9 cellular contexts compared by ENCODE assay signal in genomic region chr17:59634632-59635561, GRCh38. TPM values are rescaled to one million over a fixed set of nuclear protein-coding genes. Genes with fewer than 3 reads are reported as not detected.
A peak's percentile ranks its signal among the peaks of the same experiment; 100 is the strongest.
DNase-seq lines count a peak whose midpoint lies in the region; ATAC-seq and TF ChIP-seq lines count a peak whose summit lies in the region.
"Had no signal": no experiment of that assay in that cellular context is flagged by ENCODE, and none has a peak within 500 bp of the region (broad histone marks: within the 10 kb centered on the region; RNA-seq: fewer than 3 reads in every experiment).

No MANE protein-coding gene starts in this region.

- H3K4me3 ChIP-seq in CD8-positive, alpha-beta memory T cell (ENCODE audit: low read length): no peak overlapping the region
- no peak overlapping the region for H3K4me3 ChIP-seq in IMR-90 (ENCODE audit: insufficient read depth, low read depth, low read length)
- H3K4me3 ChIP-seq in choroid plexus epithelial cell (ENCODE audit: low read depth, low read length): no peak overlapping the region
- H3K4me3 ChIP-seq in neural progenitor cell: no peak overlapping the region

- no peak overlapping the region for H3K14ac ChIP-seq in IMR-90 (replicated peaks; ENCODE audit: low read depth, low read length)

- no TSS peak for BruUV-seq in IMR-90 (replicated peaks; lab: Mats Ljungman, UMichigan)

- in situ Hi-C loops in IMR-90 (cut with MboI; ENCODE audit: low sequenced_read_pairs): no loop called here

- no peak for TF ChIP-seq CTCF in IMR-90 (conservative IDR thresholded peaks at IDR 0.05; ENCODE audit: low read depth, low read length)
- no peak for TF ChIP-seq CTCF in choroid plexus epithelial cell (conservative IDR thresholded peaks at IDR 0.05; ENCODE audit: low read depth, low read length)
- no peak for TF ChIP-seq CTCF in neural progenitor cell (IDR thresholded peaks at IDR 0.05)

- no peak overlapping the region for H3K4ac ChIP-seq in IMR-90 (ENCODE audit: low read depth, low read length)

- H3K18ac ChIP-seq in IMR-90 (ENCODE audit: low read depth, low read length): no peak overlapping the region

- H2BK5ac ChIP-seq in IMR-90 (ENCODE audit: low read depth, low read length, poor library complexity, severe bottlenecking): no peak overlapping the region

- no peak for DNase-seq in CD8-positive, alpha-beta memory T cell
- no peak for DNase-seq in IMR-90
- peak; percentile 56 for DNase-seq in choroid plexus epithelial cell (ENCODE audit: low read depth)
- no peak for DNase-seq in naive thymus-derived CD8-positive, alpha-beta T cell
- no peak for DNase-seq in neural progenitor cell (ENCODE audit: low spot score)
- DNase-seq in superior temporal gyrus (ENCODE audit: extremely low spot score): no peak
- DNase-seq in NCI-H226: no peak
- DNase-seq: NCI-H774 had no signal

- H4K5ac ChIP-seq in IMR-90 (ENCODE audit: low read depth, low read length): no peak overlapping the region

- no peak overlapping the region for H2BK20ac ChIP-seq in IMR-90 (ENCODE audit: low read depth, low read length)

- no peak for TF ChIP-seq RAD21 in IMR-90 (IDR thresholded peaks at IDR 0.05; ENCODE audit: low read length)

- H3K4me1 ChIP-seq in CD8-positive, alpha-beta memory T cell (ENCODE audit: insufficient read depth, low read length): peaks cover 40% of the 10 kb centered on the region
- H3K4me1 ChIP-seq in IMR-90 (ENCODE audit: control insufficient read depth, insufficient read depth, low read length) (peaks cover 11% of the 10 kb centered on the region), neural progenitor cell (no peaks in the 10 kb centered on the region)

- H3K4me3 Mint-ChIP-seq in CD8-positive, alpha-beta memory T cell: peak overlapping the region in 1 of 7 donors; percentile 26
- H3K4me3 Mint-ChIP-seq in naive thymus-derived CD8-positive, alpha-beta T cell: peak overlapping the region in 3 of 10 donors; percentile 18 to 38 (median 24)
- no peak overlapping the region for H3K4me3 Mint-ChIP-seq in neural progenitor cell

- H3K9me1 ChIP-seq in IMR-90 (ENCODE audit: insufficient read depth, low read length): peaks cover 7% of the 10 kb centered on the region

- H2BK120ac ChIP-seq in IMR-90 (ENCODE audit: low read depth, low read length): no peak overlapping the region

- no peaks in the 10 kb centered on the region for H3K9me3 ChIP-seq in CD8-positive, alpha-beta memory T cell (ENCODE audit: low read length)
- H3K9me3 ChIP-seq in IMR-90 (ENCODE audit: control insufficient read depth, insufficient read depth, low read length) (no peaks in the 10 kb centered on the region), neural progenitor cell (ENCODE audit: low read depth) (no peaks in the 10 kb centered on the region)

- H3K4me2 ChIP-seq in IMR-90 (ENCODE audit: low read depth, low read length): no peak overlapping the region
- H3K4me2 ChIP-seq in neural progenitor cell: no peak overlapping the region

- H2AK5ac ChIP-seq in IMR-90 (ENCODE audit: low read depth, low read length): no peak overlapping the region

- WGBS in IMR-90 (ENCODE audit: extremely low coverage in 2 of 2, insufficient read length in 1 of 2), 2 experiments: no CpG with 5 or more reads among the region's 3 CpGs

- peaks cover 51 to 76% (median 69%) of the 10 kb centered on the region in 3 donors for H3K4me1 Mint-ChIP-seq in CD8-positive, alpha-beta memory T cell
- H3K4me1 Mint-ChIP-seq in naive thymus-derived CD8-positive, alpha-beta T cell: peaks cover 18 to 77% (median 62%) of the 10 kb centered on the region in 4 donors
- peaks cover 3% of the 10 kb centered on the region for H3K4me1 Mint-ChIP-seq in neural progenitor cell

- no peak overlapping the region for H4K91ac ChIP-seq in IMR-90 (ENCODE audit: insufficient read depth, low read depth, low read length)

- CTCF ChIA-PET in CD8-positive, alpha-beta memory T cell (lab: Charles Lee): no interaction called here
- CTCF ChIA-PET in IMR-90 (lab: Yijun Ruan, JAX): interaction anchor here (1.1 to 1.2 kb wide), 2 partner anchors 13 to 27 kb away, joined by 3 to 4 read pairs; no protein-coding TSS in a partner anchor

- H4K20me1 ChIP-seq in IMR-90 (ENCODE audit: insufficient read depth, low read length) (peaks cover 99% of the 10 kb centered on the region), neural progenitor cell (ENCODE audit: low read depth) (peaks cover 33% of the 10 kb centered on the region)

- no peak overlapping the region for H2AK9ac ChIP-seq in IMR-90 (replicated peaks; ENCODE audit: low read depth, low read length, poor library complexity)

- peaks cover 3 to 25% of the 10 kb centered on the region in 2 experiments; a peak in 3 of 4 replicates for H3K79me1 ChIP-seq in IMR-90 (ENCODE audit: low read depth in 1 of 2, low read length in 2 of 2)

- no peak overlapping the region for H2AFZ ChIP-seq in IMR-90 (replicated peaks; ENCODE audit: low read length, poor library complexity)
- no peak overlapping the region for H2AFZ ChIP-seq in neural progenitor cell (replicated peaks)

- H3K36me3 ChIP-seq in CD8-positive, alpha-beta memory T cell (ENCODE audit: insufficient read depth, low read length): no peaks in the 10 kb centered on the region
- H3K36me3 ChIP-seq in IMR-90 (ENCODE audit: control insufficient read depth, insufficient read depth, low read length) (peaks cover 2% of the 10 kb centered on the region), neural progenitor cell (no peaks in the 10 kb centered on the region)

- TF ChIP-seq POLR2A in IMR-90 (IDR thresholded peaks at IDR 0.05; ENCODE audit: low read depth, low read length): no peak

- H3K56ac ChIP-seq in IMR-90 (ENCODE audit: extremely low read depth, insufficient read depth, low read length): no peak overlapping the region

- H3K36me3 Mint-ChIP-seq in CD8-positive, alpha-beta memory T cell: peaks cover 0 to 16% (median 3%) of the 10 kb centered on the region in 3 donors
- H3K36me3 Mint-ChIP-seq in naive thymus-derived CD8-positive, alpha-beta T cell: peaks cover 1 to 9% (median 5%) of the 10 kb centered on the region in 3 donors
- peaks cover 11% of the 10 kb centered on the region for H3K36me3 Mint-ChIP-seq in neural progenitor cell

- no peak overlapping the region for H4K8ac ChIP-seq in IMR-90 (ENCODE audit: low read depth in 2 of 2, low read length in 2 of 2)

- no peak overlapping the region for H2BK15ac ChIP-seq in IMR-90 (ENCODE audit: low read depth, low read length)

- no peaks in the 10 kb centered on the region for H3K27me3 Mint-ChIP-seq in CD8-positive, alpha-beta memory T cell
- no peaks in the 10 kb centered on the region for H3K27me3 Mint-ChIP-seq in naive thymus-derived CD8-positive, alpha-beta T cell
- H3K27me3 Mint-ChIP-seq in neural progenitor cell (ENCODE audit: insufficient read depth, low read depth): no peaks in the 10 kb centered on the region

- no peaks in the 10 kb centered on the region for H3F3A ChIP-seq in neural progenitor cell (ENCODE audit: low read depth)

- dilution Hi-C loops in IMR-90 (cut with HindIII; ENCODE audit: low sequenced_read_pairs, unreplicated experiment): no loop called here

- H3K79me2 ChIP-seq in neural progenitor cell (ENCODE audit: low read depth): peaks cover 98% of the 10 kb centered on the region

- H3K27me3 ChIP-seq in CD8-positive, alpha-beta memory T cell (ENCODE audit: insufficient read depth, low read length, poor library complexity, severe bottlenecking): no peaks in the 10 kb centered on the region
- H3K27me3 ChIP-seq in IMR-90 (ENCODE audit: control insufficient read depth, insufficient read depth, low read length): no peaks in the 10 kb centered on the region
- H3K27me3 ChIP-seq in neural progenitor cell: no peaks in the 10 kb centered on the region

- H3K9ac ChIP-seq in IMR-90 (ENCODE audit: low read depth, low read length): no peak overlapping the region
- no peak overlapping the region for H3K9ac ChIP-seq in neural progenitor cell

- no peak overlapping the region for H3K23ac ChIP-seq in IMR-90 (ENCODE audit: low read depth, low read length)

- ATAC-seq in IMR-90 (ENCODE audit: low read depth): peak; percentile 61
- no peak for ATAC-seq in naive thymus-derived CD8-positive, alpha-beta T cell
- ATAC-seq in HG03378 (IDR thresholded peaks at IDR 0.05; ENCODE audit: unreplicated experiment): no peak

- no peaks in the 10 kb centered on the region for H3K9me3 Mint-ChIP-seq in CD8-positive, alpha-beta memory T cell
- H3K9me3 Mint-ChIP-seq in naive thymus-derived CD8-positive, alpha-beta T cell: no peaks in the 10 kb centered on the region
- peaks cover 3% of the 10 kb centered on the region for H3K9me3 Mint-ChIP-seq in neural progenitor cell

- intact Hi-C loops in IMR-90 (cut with micrococcal nuclease): no loop called here

- peak overlapping the region in 7 of 8 donors; percentile 19 to 82 (median 42) for H3K27ac Mint-ChIP-seq in CD8-positive, alpha-beta memory T cell
- peak overlapping the region in 7 of 10 donors; percentile 38 to 62 (median 56) for H3K27ac Mint-ChIP-seq in naive thymus-derived CD8-positive, alpha-beta T cell
- H3K27ac Mint-ChIP-seq in neural progenitor cell: no peak overlapping the region

- no peak overlapping the region for H3K27ac ChIP-seq in CD8-positive, alpha-beta memory T cell (ENCODE audit: low read depth, low read length)
- H3K27ac ChIP-seq in IMR-90 (ENCODE audit: insufficient read depth, low read length): no peak overlapping the region
- H3K27ac ChIP-seq in neural progenitor cell: no peak overlapping the region

- POLR2A ChIA-PET in CD8-positive, alpha-beta memory T cell (lab: Charles Lee): no interaction called here
- POLR2A ChIA-PET in IMR-90 (lab: Charles Lee; ENCODE audit: unreplicated experiment): no interaction called here
- POLR2A ChIA-PET in naive thymus-derived CD8-positive, alpha-beta T cell (lab: Charles Lee): interaction anchor here (3.0 kb wide), 1 partner anchor 15 kb away, joined by 16 read pairs; the partner anchor contains the start of gene CLTC

TF ChIP-seq in IMR-90, 13 proteins besides CTCF, POLR2A, EP300 and RAD21 (continues in another document):
- peak; percentile 34; the same call in 1 of the 2 replicates for TF ChIP-seq CEBPB (IDR thresholded peaks at IDR 0.05; ENCODE audit: low read depth, low read length)
- TF ChIP-seq NFE2L2 (IDR thresholded peaks at IDR 0.05; ENCODE audit: low read depth, low read length): no peak
- peak; percentile 51; the same call in 1 of the 2 replicates for TF ChIP-seq MAFK (IDR thresholded peaks at IDR 0.05; ENCODE audit: low read depth, low read length)

RNA-seq across cellular contexts. Expression of gene CLTC, which starts 15.2 kb away (rescaled TPM):
- 100 to 1,000 TPM; 177 to 183 TPM for total RNA-seq in CD8-positive, alpha-beta memory T cell
- polyA plus RNA-seq in CD8-positive, alpha-beta memory T cell: 41.1 TPM
- total RNA-seq in IMR-90 (2012; rRNA removed) (576 and 641 TPM in 2 replicates), neural progenitor cell (ENCODE audit: low replicate concordance) (190 and 225 TPM in 2 replicates)
- polyA plus RNA-seq in IMR-90 (2012; rRNA removed): 156 and 181 TPM in 2 replicates
- 72.2 and 169 TPM in 2 replicates for polyA plus RNA-seq in IMR-90 (2012; cell fraction: cytosol; rRNA removed)
- polyA plus RNA-seq in IMR-90 (2012; cell fraction: nucleus; rRNA removed; ENCODE audit: low replicate concordance): 55.8 and 274 TPM in 2 replicates
- 10 to 100 TPM; 89.6 to 94.9 TPM for total RNA-seq in naive thymus-derived CD8-positive, alpha-beta T cell
- polyA plus RNA-seq in naive thymus-derived CD8-positive, alpha-beta T cell: 10 to 100 TPM; 19.5 to 31.2 (median 23.7) TPM
